Comparison of ENCODE assay signal across 1 cellular context in genomic region chr5:72465068-72465467, GRCh38.
TF ChIP-seq lines count a peak whose summit lies in the region.

No MANE protein-coding gene starts in this region.

TF ChIP-seq in GM23338, 12 proteins besides CTCF, POLR2A, EP300 and RAD21 (continued from another document):
- TF ChIP-seq ZNF462 (CRISPR knock-in tag; IDR thresholded peaks at IDR 0.05): no peak
- TF ChIP-seq REST (IDR thresholded peaks at IDR 0.05; ENCODE audit: unreplicated experiment): no peak
- no peak for TF ChIP-seq ZNF331 (CRISPR knock-in tag; IDR thresholded peaks at IDR 0.05; ENCODE audit: low read depth)
- TF ChIP-seq ETS1 (IDR thresholded peaks at IDR 0.05): no peak
- TF ChIP-seq CREB1 (CRISPR knock-in tag; IDR thresholded peaks at IDR 0.05; ENCODE audit: low read depth): no peak
- no peak for TF ChIP-seq NANOG (IDR thresholded peaks at IDR 0.05; ENCODE audit: borderline replicate concordance)
- TF ChIP-seq EZH2phosphoT487 (IDR thresholded peaks at IDR 0.05; ENCODE audit: unreplicated experiment): no peak
- TF ChIP-seq STAT1 (IDR thresholded peaks at IDR 0.05; ENCODE audit: unreplicated experiment): no peak
- no peak for TF ChIP-seq JUNB (IDR thresholded peaks at IDR 0.05; ENCODE audit: unreplicated experiment)
- no peak for TF ChIP-seq ZNF114 (CRISPR knock-in tag; IDR thresholded peaks at IDR 0.05)
- no peak for TF ChIP-seq POLR2AphosphoS5 (IDR thresholded peaks at IDR 0.05; ENCODE audit: low read depth)
